17 cellular contexts compared by ENCODE assay signal in genomic region chr7:157266272-157266671, GRCh38.
DNase-seq lines count a peak whose midpoint lies in the region; ATAC-seq, FAIRE-seq and TF ChIP-seq lines count a peak whose summit lies in the region.
"Had no signal": no experiment of that assay in that cellular context is flagged by ENCODE, and none has a peak within 500 bp of the region (broad histone marks: within the 10 kb centered on the region; RNA-seq: fewer than 3 reads in every experiment).

No MANE protein-coding gene starts in this region.

- no peak overlapping the region for H4K8ac ChIP-seq in IMR-90 (ENCODE audit: low read depth in 2 of 2, low read length in 2 of 2)

- H3K36me3 ChIP-seq in IMR-90 (ENCODE audit: control insufficient read depth, insufficient read depth, low read length) (peaks cover 47% of the 10 kb centered on the region), astrocyte (ENCODE audit: insufficient read depth, low read length) (peaks cover 39% of the 10 kb centered on the region), osteoblast (ENCODE audit: insufficient read depth, low read length) (peaks cover 73% of the 10 kb centered on the region)

- H2BK15ac ChIP-seq in IMR-90 (ENCODE audit: low read depth, low read length): no peak overlapping the region

- H3K4me1 ChIP-seq in IMR-90 (ENCODE audit: control insufficient read depth, insufficient read depth, low read length) (no peaks in the 10 kb centered on the region; the same call in 1 of the 2 replicates), astrocyte (ENCODE audit: insufficient read depth, low read length) (peaks cover 2% of the 10 kb centered on the region), osteoblast (ENCODE audit: insufficient read depth, low read length) (peaks cover 3% of the 10 kb centered on the region)

- POLR2A ChIA-PET in IMR-90 (lab: Charles Lee; ENCODE audit: unreplicated experiment): no interaction called here

- H3K4me3 Mint-ChIP-seq in astrocyte (ENCODE audit: unreplicated experiment): no peak overlapping the region
- no peak overlapping the region for H3K4me3 Mint-ChIP-seq in glutamatergic neuron (ENCODE audit: unreplicated experiment)

- WGBS in IMR-90 (ENCODE audit: extremely low coverage in 2 of 2, insufficient read length in 1 of 2), 2 experiments: no CpG with 5 or more reads among the region's 7 CpGs

- no peak overlapping the region for H3K14ac ChIP-seq in IMR-90 (replicated peaks; ENCODE audit: low read depth, low read length)

- H3K9me3 ChIP-seq in IMR-90 (ENCODE audit: control insufficient read depth, insufficient read depth, low read length): no peaks in the 10 kb centered on the region
- H3K9me3 ChIP-seq in astrocyte (ENCODE audit: insufficient read depth, low read depth, low read length): no peaks in the 10 kb centered on the region
- H3K9me3 ChIP-seq in osteoblast (ENCODE audit: low read depth, low read length): no peaks in the 10 kb centered on the region
- H3K9me3 ChIP-seq: BLaER1 had no signal

- CTCF ChIA-PET in IMR-90 (lab: Yijun Ruan, JAX): no interaction called here

- no peak overlapping the region for H3K23ac ChIP-seq in IMR-90 (ENCODE audit: low read depth, low read length)

- H2AK9ac ChIP-seq in IMR-90 (replicated peaks; ENCODE audit: low read depth, low read length, poor library complexity): no peak overlapping the region

- H3K9ac ChIP-seq in IMR-90 (ENCODE audit: low read depth, low read length) (no peak overlapping the region), astrocyte (ENCODE audit: low read length) (no peak overlapping the region)
- H3K9ac ChIP-seq: BLaER1 had no signal

- dilution Hi-C loops in IMR-90 (cut with HindIII; ENCODE audit: low sequenced_read_pairs, unreplicated experiment): no loop called here

- no TSS peak for BruUV-seq in IMR-90 (replicated peaks; lab: Mats Ljungman, UMichigan)

- no peak overlapping the region for H3K56ac ChIP-seq in IMR-90 (ENCODE audit: extremely low read depth, insufficient read depth, low read length)

- no peak overlapping the region for H3K4me2 ChIP-seq in IMR-90 (ENCODE audit: low read depth, low read length)
- no peak overlapping the region for H3K4me2 ChIP-seq in astrocyte (ENCODE audit: low read length)
- H3K4me2 ChIP-seq in osteoblast (ENCODE audit: insufficient read depth, low read length): no peak overlapping the region
- H3K4me2 ChIP-seq: BLaER1 had no signal

- TF ChIP-seq RAD21 in IMR-90 (IDR thresholded peaks at IDR 0.05; ENCODE audit: low read length): no peak

- H3K4me1 Mint-ChIP-seq in astrocyte (ENCODE audit: low read depth, unreplicated experiment) (peaks cover 6% of the 10 kb centered on the region), glutamatergic neuron (ENCODE audit: low read depth, unreplicated experiment) (peaks cover 4% of the 10 kb centered on the region)

- in situ Hi-C loops in IMR-90 (cut with MboI; ENCODE audit: low sequenced_read_pairs): loop anchor here (25.0 kb wide), 1 partner anchor 304 kb away; no protein-coding TSS in a partner anchor

- no peaks in the 10 kb centered on the region for H3K79me2 ChIP-seq in astrocyte (ENCODE audit: insufficient read depth, low read length)
- H3K79me2 ChIP-seq in osteoblast (ENCODE audit: insufficient read depth, low read length): no peaks in the 10 kb centered on the region

- DNase-seq in EL (peak; percentile 48), IMR-90 (peak; percentile 30), astrocyte (ENCODE audit: low read depth) (peak; percentile 72), osteoblast (ENCODE audit: insufficient read length, low spot score, missing footprints) (peak; percentile 73), glutamatergic neuron (no peak), germinal center (ENCODE audit: low spot score) (no peak), erythroblast (lab: John Stamatoyannopoulos, UW) (no peak)
- DNase-seq: 8988T, AML-193, DMS53, HCEC 1CT had no signal

- peaks cover 1% of the 10 kb centered on the region for H3K9me1 ChIP-seq in IMR-90 (ENCODE audit: insufficient read depth, low read length)

- no peak for ATAC-seq in IMR-90 (ENCODE audit: low read depth)
- no peak for ATAC-seq in HG03439 (IDR thresholded peaks at IDR 0.05; ENCODE audit: unreplicated experiment)

- H3K27me3 Mint-ChIP-seq in astrocyte (ENCODE audit: low read depth, unreplicated experiment): no peaks in the 10 kb centered on the region
- H3K27me3 Mint-ChIP-seq in glutamatergic neuron (ENCODE audit: unreplicated experiment): peaks cover 8% of the 10 kb centered on the region

- TF ChIP-seq CTCF in IMR-90 (conservative IDR thresholded peaks at IDR 0.05; ENCODE audit: low read depth, low read length) (no peak), astrocyte (IDR thresholded peaks at IDR 0.05; ENCODE audit: insufficient read depth, low read depth, low read length) (no peak), osteoblast (IDR thresholded peaks at IDR 0.05; ENCODE audit: extremely low read depth, low read depth, low read length) (no peak), glutamatergic neuron (IDR thresholded peaks at IDR 0.05; ENCODE audit: partially characterized antibody, unreplicated experiment) (no peak)

- intact Hi-C loops in IMR-90 (cut with micrococcal nuclease): no loop called here

- no peak overlapping the region for H2AK5ac ChIP-seq in IMR-90 (ENCODE audit: low read depth, low read length)

- FAIRE-seq in astrocyte (lab: Jason Lieb, UNC): no peak
- FAIRE-seq: G401.6, GM12892, GM19239, H1 had no signal

- no peak overlapping the region for H2BK20ac ChIP-seq in IMR-90 (ENCODE audit: low read depth, low read length)

- H3K4me3 ChIP-seq in IMR-90 (ENCODE audit: insufficient read depth, low read depth, low read length): no peak overlapping the region
- no peak overlapping the region for H3K4me3 ChIP-seq in astrocyte (ENCODE audit: insufficient read depth, low read depth, low read length)
- no peak overlapping the region for H3K4me3 ChIP-seq in osteoblast (ENCODE audit: insufficient read depth, low read length)
- H3K4me3 ChIP-seq: BLaER1 had no signal

- no peak overlapping the region for H3K27ac Mint-ChIP-seq in astrocyte (ENCODE audit: unreplicated experiment)
- no peak overlapping the region for H3K27ac Mint-ChIP-seq in glutamatergic neuron (ENCODE audit: unreplicated experiment)

- H3K36me3 Mint-ChIP-seq in astrocyte (ENCODE audit: low read depth, unreplicated experiment): peaks cover 21% of the 10 kb centered on the region
- H3K36me3 Mint-ChIP-seq in glutamatergic neuron (ENCODE audit: unreplicated experiment): no peaks in the 10 kb centered on the region

- H4K20me1 ChIP-seq in IMR-90 (ENCODE audit: insufficient read depth, low read length): no peaks in the 10 kb centered on the region
- H4K20me1 ChIP-seq in astrocyte (ENCODE audit: insufficient read depth, low read length): peaks cover 6% of the 10 kb centered on the region
- no peaks in the 10 kb centered on the region for H4K20me1 ChIP-seq in osteoblast (ENCODE audit: insufficient read depth, low read length)
- H4K20me1 ChIP-seq: BLaER1 had no signal

- H3K79me1 ChIP-seq in IMR-90 (ENCODE audit: low read depth in 1 of 2, low read length in 2 of 2): peaks cover 0 to 7% of the 10 kb centered on the region in 2 experiments; a peak in 3 of 4 replicates

- TF ChIP-seq POLR2A in IMR-90 (IDR thresholded peaks at IDR 0.05; ENCODE audit: low read depth, low read length) (no peak), erythroblast (IDR thresholded peaks at IDR 0.05; ENCODE audit: low read length) (no peak)

- no peak overlapping the region for H3K4ac ChIP-seq in IMR-90 (ENCODE audit: low read depth, low read length)

- H2AFZ ChIP-seq in IMR-90 (replicated peaks; ENCODE audit: low read length, poor library complexity) (no peak overlapping the region), astrocyte (ENCODE audit: low read depth, low read length) (no peak overlapping the region), osteoblast (ENCODE audit: low read length) (no peak overlapping the region)

- H2BK120ac ChIP-seq in IMR-90 (ENCODE audit: low read depth, low read length): no peak overlapping the region

- H4K91ac ChIP-seq in IMR-90 (ENCODE audit: insufficient read depth, low read depth, low read length): no peak overlapping the region

- H3K9me3 Mint-ChIP-seq in astrocyte (ENCODE audit: unreplicated experiment) (no peaks in the 10 kb centered on the region), glutamatergic neuron (ENCODE audit: unreplicated experiment) (peaks cover 3% of the 10 kb centered on the region)

- no peak overlapping the region for H3K18ac ChIP-seq in IMR-90 (ENCODE audit: low read depth, low read length)

- H3K27me3 ChIP-seq in IMR-90 (ENCODE audit: control insufficient read depth, insufficient read depth, low read length) (no peaks in the 10 kb centered on the region), astrocyte (ENCODE audit: insufficient read depth, low read length) (no peaks in the 10 kb centered on the region), osteoblast (ENCODE audit: insufficient read depth, low read length) (no peaks in the 10 kb centered on the region)
- H3K27me3 ChIP-seq: BLaER1 had no signal

- H3K27ac ChIP-seq in IMR-90 (ENCODE audit: insufficient read depth, low read length): no peak overlapping the region
- no peak overlapping the region for H3K27ac ChIP-seq in astrocyte (ENCODE audit: low read depth, low read length)
- no peak overlapping the region for H3K27ac ChIP-seq in osteoblast (ENCODE audit: low read depth, low read length)
- H3K27ac ChIP-seq: BLaER1 had no signal

- no peak overlapping the region for H4K5ac ChIP-seq in IMR-90 (ENCODE audit: low read depth, low read length)

- H2BK5ac ChIP-seq in IMR-90 (ENCODE audit: low read depth, low read length, poor library complexity, severe bottlenecking): no peak overlapping the region

TF ChIP-seq in IMR-90, 13 proteins besides CTCF, POLR2A, EP300 and RAD21 (continues in another document):
- TF ChIP-seq RCOR1 (IDR thresholded peaks at IDR 0.05; ENCODE audit: insufficient replicate concordance, low read length) (no peak), RFX5 (IDR thresholded peaks at IDR 0.05; ENCODE audit: low read depth, low read length) (no peak), CHD1 (IDR thresholded peaks at IDR 0.05; ENCODE audit: low read depth, low read length) (no peak), MAZ (IDR thresholded peaks at IDR 0.05; ENCODE audit: borderline replicate concordance, low read depth, low read length) (no peak), SMC3 (IDR thresholded peaks at IDR 0.05; ENCODE audit: low read depth, low read length) (no peak), FOS (IDR thresholded peaks at IDR 0.05; ENCODE audit: low read depth, low read length) (no peak), MXI1 (IDR thresholded peaks at IDR 0.05; ENCODE audit: borderline replicate concordance, low read depth, low read length) (no peak), NFE2L2 (IDR thresholded peaks at IDR 0.05; ENCODE audit: low read depth, low read length) (no peak), ELK1 (IDR thresholded peaks at IDR 0.05; ENCODE audit: borderline replicate concordance, low read depth, low read length) (no peak)

Comparison
In these comparisons a context has a peak if more than half of its experiments do, and no peak if none do; other contexts are left out.
1. DNase-seq: peak in EL (single experiment), IMR-90 (single experiment), astrocyte (single experiment) and osteoblast (single experiment); none in glutamatergic neuron (single experiment), germinal center (single experiment) and erythroblast (0 of 2).